In the genomic region with DNA sequence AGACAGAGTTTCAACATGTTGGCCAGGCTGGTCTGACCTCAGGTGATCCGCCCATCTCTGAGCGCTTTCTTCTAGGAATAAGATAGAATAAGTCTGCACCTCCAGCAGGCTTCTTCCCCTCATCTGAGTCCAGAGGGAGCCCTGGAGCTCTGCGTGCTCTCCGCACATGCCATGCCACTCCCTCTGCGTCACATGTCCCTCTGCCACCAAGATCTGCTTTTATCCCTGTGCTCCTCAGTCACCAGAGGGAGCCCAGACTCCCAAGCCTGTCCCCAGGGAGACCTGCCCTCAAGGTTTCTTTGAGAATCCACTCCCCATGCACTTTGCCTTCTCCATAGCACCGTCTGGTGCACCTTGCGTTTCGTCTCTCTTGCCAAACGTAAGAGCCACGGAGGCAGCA, we compare ENCODE assay signal across 17 cellular contexts.
DNase-seq lines count a peak whose midpoint lies in the region; ATAC-seq and TF ChIP-seq lines count a peak whose summit lies in the region.
"Had no signal": no experiment of that assay in that cellular context is flagged by ENCODE, and none has a peak within 500 bp of the region (broad histone marks: within the 10 kb centered on the region; RNA-seq: fewer than 3 reads in every experiment).

No MANE protein-coding gene starts in this region.

- no peaks in the 10 kb centered on the region for H3K4me1 ChIP-seq in A673 (ENCODE audit: insufficient read depth, low read length, poor library complexity, severe bottlenecking)
- H3K4me1 ChIP-seq: lower lobe of right lung, psoas muscle had no signal

- H3K4me3 Mint-ChIP-seq in HFFc6: no peak overlapping the region
- H3K4me3 Mint-ChIP-seq in stimulated activated effector memory CD8-positive, alpha-beta T cell treated with anti-CD3 and anti-CD28 coated beads, Interleukin-12 subunit alpha, Interleukin-12 subunit beta, amount 100 ng/mL, for 72 hours: no peak overlapping the region
- H3K4me3 Mint-ChIP-seq: activated T-cell treated with anti-CD3 and anti-CD28 coated beads, Interleukin-2, amount 50 U/mL, for 24 hours had no signal

- H3K27me3 ChIP-seq in A673 (replicated peaks; ENCODE audit: insufficient read depth, low read depth, low read length, poor library complexity): peaks cover 39% of the 10 kb centered on the region
- H3K27me3 ChIP-seq: BLaER1, dorsolateral prefrontal cortex had no signal

- intact Hi-C loops in A673 (cut with micrococcal nuclease; ENCODE audit: unreplicated experiment): no loop called here

- H3K27ac Mint-ChIP-seq in HFFc6: no peak overlapping the region
- H3K27ac Mint-ChIP-seq in stimulated activated effector memory CD8-positive, alpha-beta T cell treated with anti-CD3 and anti-CD28 coated beads, Interleukin-12 subunit alpha, Interleukin-12 subunit beta, amount 100 ng/mL, for 72 hours: no peak overlapping the region
- H3K27ac Mint-ChIP-seq: activated T-cell treated with anti-CD3 and anti-CD28 coated beads, Interleukin-2, amount 50 U/mL, for 24 hours had no signal

- ATAC-seq in GM21786 (IDR thresholded peaks at IDR 0.05; ENCODE audit: unreplicated experiment): no peak
- no peak for ATAC-seq in stimulated activated effector memory CD8-positive, alpha-beta T cell treated with anti-CD3 and anti-CD28 coated beads, Interleukin-12 subunit alpha, Interleukin-12 subunit beta, amount 100 ng/mL, for 72 hours
- ATAC-seq: lower lobe of right lung; stimulated activated naive CD8-positive, alpha-beta T cell treated with anti-CD3 and anti-CD28 coated beads, Interleukin-15, amount 100 ng/mL, for 72 hours had no signal

- 0 out of 2 replicates have a peak, but pooled peaks have one; percentile 11 for TF ChIP-seq CTCF in A673 (conservative IDR thresholded peaks at IDR 0.05; ENCODE audit: low read depth, low read length)
- TF ChIP-seq CTCF in HFFc6 (IDR thresholded peaks at IDR 0.05): no peak

- BruUV-seq in A673 (replicated peaks; lab: Mats Ljungman, UMichigan): no TSS peak

- H3K9me3 ChIP-seq in A673 (ENCODE audit: low read depth, low read length, poor library complexity, severe bottlenecking): no peaks in the 10 kb centered on the region
- H3K9me3 ChIP-seq: lower lobe of right lung had no signal

- CTCF ChIA-PET in A673 (lab: Charles Lee): interaction anchor here (0.7 to 0.9 kb wide), 2 partner anchors 209 to 810 kb away, joined by 3 read pairs; no protein-coding TSS in a partner anchor

- POLR2A ChIA-PET in A673 (lab: Charles Lee; ENCODE audit: low non-redundant PET): no interaction called here

- H3K4me3 ChIP-seq in A673 (ENCODE audit: low read depth, low read length, poor library complexity, severe bottlenecking): no peak overlapping the region
- H3K4me3 ChIP-seq: BLaER1, dorsolateral prefrontal cortex, lower lobe of right lung, psoas muscle had no signal

- no peaks in the 10 kb centered on the region for H3K36me3 Mint-ChIP-seq in HFFc6 (ENCODE audit: low read depth)
- no peaks in the 10 kb centered on the region for H3K36me3 Mint-ChIP-seq in stimulated activated effector memory CD8-positive, alpha-beta T cell treated with anti-CD3 and anti-CD28 coated beads, Interleukin-12 subunit alpha, Interleukin-12 subunit beta, amount 100 ng/mL, for 72 hours

- H3K27ac ChIP-seq in A673 (ENCODE audit: low read depth, low read length, poor library complexity, severe bottlenecking): no peak overlapping the region
- H3K27ac ChIP-seq: BLaER1, dorsolateral prefrontal cortex, lower lobe of right lung, psoas muscle had no signal

- no peaks in the 10 kb centered on the region for H3K36me3 ChIP-seq in A673 (ENCODE audit: insufficient read depth, low read length, poor library complexity, severe bottlenecking)
- H3K36me3 ChIP-seq: BLaER1, lower lobe of right lung had no signal

- peaks cover 3% of the 10 kb centered on the region; the same call in 1 of the 2 replicates for H3K9me3 Mint-ChIP-seq in HFFc6
- peaks cover 7% of the 10 kb centered on the region for H3K9me3 Mint-ChIP-seq in stimulated activated effector memory CD8-positive, alpha-beta T cell treated with anti-CD3 and anti-CD28 coated beads, Interleukin-12 subunit alpha, Interleukin-12 subunit beta, amount 100 ng/mL, for 72 hours
- H3K9me3 Mint-ChIP-seq: activated T-cell treated with anti-CD3 and anti-CD28 coated beads, Interleukin-2, amount 50 U/mL, for 24 hours had no signal

- H3K27me3 Mint-ChIP-seq in HFFc6 (ENCODE audit: insufficient read depth): peaks cover 54% of the 10 kb centered on the region

- peak; percentile 37 for DNase-seq in A673 (ENCODE audit: low spot score)
- peak; percentile 9 for DNase-seq in HFFc6
- DNase-seq in SK-N-DZ (ENCODE audit: low spot score): peak; percentile 82
- peak; percentile 51 for DNase-seq in iPS-NIHi11 (ENCODE audit: low spot score)
- DNase-seq in NCI-H2196 (lab: John Stamatoyannopoulos, UW; ENCODE audit: unreplicated experiment): no peak
- no peak for DNase-seq in OCI-M2 (lab: John Stamatoyannopoulos, UW; ENCODE audit: unreplicated experiment)
- DNase-seq in stimulated activated effector memory CD8-positive, alpha-beta T cell treated with anti-CD3 and anti-CD28 coated beads, Interleukin-12 subunit alpha, Interleukin-12 subunit beta, amount 100 ng/mL, for 72 hours (ENCODE audit: low spot score in 2 of 2): no peak
- DNase-seq: activated T-cell treated with anti-CD3 and anti-CD28 coated beads, Interleukin-2, amount 50 U/mL, for 24 hours; anterior cingulate cortex; lower lobe of right lung; NCI-H1694; psoas muscle; stimulated activated CD4-positive, alpha-beta T cell treated with anti-CD3 and anti-CD28 coated beads, Interleukin-2, amount 100 ng/mL, for 48 hours; stimulated activated naive CD8-positive, alpha-beta T cell treated with anti-CD3 and anti-CD28 coated beads, Interleukin-15, amount 100 ng/mL, for 72 hours had no signal

- H3K4me1 Mint-ChIP-seq in HFFc6 (ENCODE audit: low read depth): no peaks in the 10 kb centered on the region
- no peaks in the 10 kb centered on the region for H3K4me1 Mint-ChIP-seq in stimulated activated effector memory CD8-positive, alpha-beta T cell treated with anti-CD3 and anti-CD28 coated beads, Interleukin-12 subunit alpha, Interleukin-12 subunit beta, amount 100 ng/mL, for 72 hours

Comparison
In these comparisons a context has a peak if more than half of its experiments do, and no peak if none do; other contexts are left out.
1. DNase-seq: peak in A673 (single experiment), HFFc6 (single experiment), SK-N-DZ (single experiment) and iPS-NIHi11 (single experiment); none in NCI-H2196 (single experiment), OCI-M2 (single experiment) and stimulated activated effector memory CD8-positive, alpha-beta T cell treated with anti-CD3 and anti-CD28 coated beads, Interleukin-12 subunit alpha, Interleukin-12 subunit beta, amount 100 ng/mL, for 72 hours (0 of 2).